In genomic region chr17:78122221-78122990, GRCh38 we compare ENCODE assay signal across 16 cellular contexts. TPM values are rescaled to one million over a fixed set of nuclear protein-coding genes. Genes with fewer than 3 reads are reported as not detected.
DNase-seq lines count a peak whose midpoint lies in the region; ATAC-seq and TF ChIP-seq lines count a peak whose summit lies in the region.
"Had no signal": no experiment of that assay in that cellular context is flagged by ENCODE, and none has a peak within 500 bp of the region (broad histone marks: within the 10 kb centered on the region; RNA-seq: fewer than 3 reads in every experiment).

No MANE protein-coding gene starts in this region.

- H2AFZ ChIP-seq in OCI-LY3 (ENCODE audit: low read depth, low read length) = no peak overlapping the region

- H3K4me1 ChIP-seq in right cardiac atrium (ENCODE audit: control insufficient read depth, insufficient read depth, low read length) (peaks cover 4% of the 10 kb centered on the region), OCI-LY3 (ENCODE audit: low read length) (peaks cover 48% of the 10 kb centered on the region), thymus (ENCODE audit: control insufficient read depth, insufficient read depth, low read length) (peaks cover 55% of the 10 kb centered on the region)

- H3K79me2 ChIP-seq in OCI-LY3 (ENCODE audit: low read length) = peaks cover 20% of the 10 kb centered on the region

- H4K20me1 ChIP-seq in OCI-LY3 (ENCODE audit: insufficient read depth, low read length) = peaks cover 15% of the 10 kb centered on the region

- 90% methylated on average over 25 of the region's 25 CpGs for WGBS in right cardiac atrium
- 89% methylated on average over 25 of the region's 25 CpGs for WGBS in thymus

- H3K36me3 Mint-ChIP-seq in central memory CD8-positive, alpha-beta T cell (ENCODE audit: insufficient read depth) = peaks cover 89% of the 10 kb centered on the region

- no peaks in the 10 kb centered on the region for H3K27me3 ChIP-seq in right cardiac atrium (ENCODE audit: control insufficient read depth, insufficient read depth)
- H3K27me3 ChIP-seq in OCI-LY3 (ENCODE audit: low read depth, low read length) = no peaks in the 10 kb centered on the region
- H3K27me3 ChIP-seq in thymus (ENCODE audit: control insufficient read depth, insufficient read depth) = no peaks in the 10 kb centered on the region

- no peaks in the 10 kb centered on the region for H3K9me3 ChIP-seq in right cardiac atrium (ENCODE audit: control insufficient read depth, low read length)
- H3K9me3 ChIP-seq in OCI-LY3 (ENCODE audit: insufficient read depth, low read length) = no peaks in the 10 kb centered on the region
- H3K9me3 ChIP-seq in thymus (ENCODE audit: control insufficient read depth) = peaks cover 1% of the 10 kb centered on the region

- intact Hi-C loops in right cardiac atrium (cut with DNase I) (no loop called here), Right ventricle myocardium superior (cut with DNase I) (no loop called here)

- H3K9me3 Mint-ChIP-seq in central memory CD8-positive, alpha-beta T cell = no peaks in the 10 kb centered on the region

- peak overlapping the region; percentile 84 for H3K27ac Mint-ChIP-seq in central memory CD8-positive, alpha-beta T cell (ENCODE audit: low read depth)

- H3K36me3 ChIP-seq in OCI-LY3 (replicated peaks; ENCODE audit: low read depth, low read length) (peaks cover 51% of the 10 kb centered on the region), thymus (ENCODE audit: control insufficient read depth, insufficient read depth) (peaks cover 64% of the 10 kb centered on the region)

- H3K27ac ChIP-seq in right cardiac atrium (ENCODE audit: low read length) (no peak overlapping the region), OCI-LY3 (ENCODE audit: low read length) (no peak overlapping the region), thymus (ENCODE audit: low read depth) (peak overlapping the region; percentile 88)
- H3K27ac ChIP-seq: C4-2B had no signal

- H3K4me2 ChIP-seq in OCI-LY3 (ENCODE audit: low read length) = peak overlapping the region; percentile 12; the same call in 1 of the 2 replicates

- H3K4me3 ChIP-seq in right cardiac atrium (ENCODE audit: low read length) (no peak overlapping the region), OCI-LY3 (ENCODE audit: low read length) (no peak overlapping the region), thymus (ENCODE audit: low read length) (peak overlapping the region; percentile 40)

- no peak overlapping the region for H3K9ac ChIP-seq in OCI-LY3 (ENCODE audit: low read length)

- DNase-seq in right cardiac atrium (peak; percentile 11 to 53 (median 42)), Right ventricle myocardium superior (no peak), ureter (ENCODE audit: low spot score) (no peak), dermis blood vessel endothelial cell (no peak), nucleus accumbens (lab: John Stamatoyannopoulos, UW) (no peak)
- DNase-seq in central memory CD8-positive, alpha-beta T cell (ENCODE audit: low spot score in 2 of 2) = no peak
- DNase-seq: anterior cingulate cortex; foreskin fibroblast; Karpas-422; NCI-H187 treated with DMSO at 0.1 percent for 48 hours; stimulated activated naive CD4-positive, alpha-beta T cell treated with Interleukin-2 at 50 U/mL for 16 hours had no signal

- H3K4me3 Mint-ChIP-seq in central memory CD8-positive, alpha-beta T cell = peak overlapping the region; percentile 100

- no peak for ATAC-seq in right cardiac atrium
- no peak for ATAC-seq in Right ventricle myocardium superior (ENCODE audit: poor library complexity)
- ATAC-seq in central memory CD8-positive, alpha-beta T cell (replicated peaks; ENCODE audit: extremely low read depth, poor library complexity, severe bottlenecking) = no peak

- no peaks in the 10 kb centered on the region for H3K27me3 Mint-ChIP-seq in central memory CD8-positive, alpha-beta T cell

- peaks cover 52% of the 10 kb centered on the region for H3K4me1 Mint-ChIP-seq in central memory CD8-positive, alpha-beta T cell

- no peak for TF ChIP-seq CTCF in OCI-LY3 (IDR thresholded peaks at IDR 0.05; ENCODE audit: low read depth, low read length)

RNA-seq across cellular contexts. Expression of gene TMC6, which starts 6.1 kb away (rescaled TPM):
- total RNA-seq in right cardiac atrium (10 to 100 TPM; 27.9 to 45.4 (median 38.2) TPM), Right ventricle myocardium superior (57.2 TPM), ureter (151 TPM), dermis blood vessel endothelial cell (69.6 and 70.2 TPM in 2 replicates)
- polyA plus RNA-seq in right cardiac atrium (21.2 TPM), thymus (174 TPM)

RNA-seq across cellular contexts. Expression of gene TMC8, which starts 8.2 kb away (rescaled TPM):
- 1 to 10 TPM; 2.6 to 3.9 (median 3.0) TPM for total RNA-seq in right cardiac atrium
- polyA plus RNA-seq in right cardiac atrium = 2.4 TPM
- total RNA-seq in Right ventricle myocardium superior = 1.6 TPM
- polyA plus RNA-seq in thymus = 196 TPM
- 18.2 TPM for total RNA-seq in ureter
- 0.14 and 0.34 TPM in 2 replicates for total RNA-seq in dermis blood vessel endothelial cell

RNA-seq across cellular contexts. Expression of gene C17orf99, which starts 23.8 kb away (rescaled TPM):
- total RNA-seq in right cardiac atrium (not detected), Right ventricle myocardium superior (not detected), ureter (0.21 TPM), dermis blood vessel endothelial cell (not detected in 2 replicates)
- polyA plus RNA-seq in right cardiac atrium (not detected), thymus (9.8 TPM)
- total RNA-seq: mononuclear cell, pulmonary artery endothelial cell had no signal

RNA-seq across cellular contexts. Expression of gene SYNGR2, which starts 46.0 kb away (rescaled TPM):
- total RNA-seq in right cardiac atrium (10 to 100 TPM; 81.9 to 92.2 (median 83.9) TPM), Right ventricle myocardium superior (99.8 TPM), ureter (119 TPM), dermis blood vessel endothelial cell (48.0 and 54.0 TPM in 2 replicates)
- polyA plus RNA-seq in right cardiac atrium (85.8 TPM), thymus (149 TPM)

Comparison
In these comparisons a context has a peak if more than half of its experiments do, and no peak if none do; other contexts are left out.
1. DNase-seq: peak in right cardiac atrium (3 of 3); none in Right ventricle myocardium superior (single experiment), central memory CD8-positive, alpha-beta T cell (0 of 2), ureter (single experiment), dermis blood vessel endothelial cell (single experiment) and nucleus accumbens (0 of 56).